Comparison of ENCODE assay signal across 1 cellular context in genomic region chr11:45724145-45724544, GRCh38.
TF ChIP-seq lines count a peak whose summit lies in the region.

No MANE protein-coding gene starts in this region.

TF ChIP-seq in H1, 55 proteins besides CTCF, POLR2A, EP300 and RAD21:
- TF ChIP-seq GTF2F1 (IDR thresholded peaks at IDR 0.05; ENCODE audit: borderline replicate concordance, low read depth, low read length) (no peak), TCF12 (IDR thresholded peaks at IDR 0.05; ENCODE audit: low read depth, low read length) (no peak), CBX8 (IDR thresholded peaks at IDR 0.05; ENCODE audit: borderline replicate concordance, low read depth, low read length) (no peak), BACH1 (IDR thresholded peaks at IDR 0.05; ENCODE audit: low read length) (no peak), EGR1 (IDR thresholded peaks at IDR 0.05; ENCODE audit: borderline replicate concordance, low read depth, low read length) (no peak), POLR2AphosphoS5 (IDR thresholded peaks at IDR 0.05; ENCODE audit: low read depth, low read length) (no peak), HDAC2 (IDR thresholded peaks at IDR 0.05; ENCODE audit: borderline replicate concordance in 1 of 2, low read depth in 2 of 2, low read length in 2 of 2) (no peak), NANOG (IDR thresholded peaks at IDR 0.05; ENCODE audit: insufficient read depth, low read depth, low read length, poor library complexity, severe bottlenecking) (no peak)
